In the genomic region with DNA sequence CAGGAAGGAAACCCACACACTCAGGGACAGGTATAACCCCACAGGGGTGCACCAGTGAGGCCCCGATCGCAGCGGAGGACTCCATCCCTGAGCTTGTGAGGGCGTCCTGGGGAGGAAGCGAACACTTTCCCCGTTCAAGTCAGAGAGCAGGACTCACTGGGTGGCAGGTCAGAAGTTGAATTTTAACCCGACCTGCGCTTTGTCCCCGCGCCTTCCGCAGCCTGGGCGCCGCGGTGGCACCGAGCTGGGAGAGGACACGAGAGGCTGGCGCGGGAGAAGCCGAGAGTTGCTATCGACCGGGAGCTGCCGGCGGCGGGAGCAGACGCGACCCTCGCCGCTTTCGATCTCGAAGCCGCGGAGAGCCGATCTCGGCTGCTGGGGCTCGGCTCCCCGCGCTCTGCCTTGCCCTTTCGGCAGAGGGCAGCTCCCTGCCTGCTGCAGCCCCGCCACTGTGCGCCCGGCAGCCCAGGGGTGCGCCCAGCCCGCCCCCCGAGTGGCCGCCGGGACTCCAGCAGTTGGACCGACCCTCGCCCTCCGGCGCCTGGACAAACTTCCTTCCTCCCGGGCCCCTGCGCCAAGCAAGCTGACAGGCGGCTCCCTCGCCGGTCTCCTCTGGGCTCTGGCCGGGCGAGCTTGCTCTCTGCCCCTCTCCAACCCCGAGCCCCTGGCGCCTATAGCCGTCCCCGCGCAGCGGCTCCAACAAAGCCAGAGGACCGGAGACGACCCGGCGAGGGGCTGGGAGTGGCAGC, we compare ENCODE assay signal across 1 cellular context.
TF ChIP-seq lines count a peak whose summit lies in the region.

No MANE protein-coding gene starts in this region.

TF ChIP-seq in HepG2, 621 proteins besides CTCF, POLR2A, EP300 and RAD21 (continued from another document and continues in another):
- TF ChIP-seq, protein P1, sequence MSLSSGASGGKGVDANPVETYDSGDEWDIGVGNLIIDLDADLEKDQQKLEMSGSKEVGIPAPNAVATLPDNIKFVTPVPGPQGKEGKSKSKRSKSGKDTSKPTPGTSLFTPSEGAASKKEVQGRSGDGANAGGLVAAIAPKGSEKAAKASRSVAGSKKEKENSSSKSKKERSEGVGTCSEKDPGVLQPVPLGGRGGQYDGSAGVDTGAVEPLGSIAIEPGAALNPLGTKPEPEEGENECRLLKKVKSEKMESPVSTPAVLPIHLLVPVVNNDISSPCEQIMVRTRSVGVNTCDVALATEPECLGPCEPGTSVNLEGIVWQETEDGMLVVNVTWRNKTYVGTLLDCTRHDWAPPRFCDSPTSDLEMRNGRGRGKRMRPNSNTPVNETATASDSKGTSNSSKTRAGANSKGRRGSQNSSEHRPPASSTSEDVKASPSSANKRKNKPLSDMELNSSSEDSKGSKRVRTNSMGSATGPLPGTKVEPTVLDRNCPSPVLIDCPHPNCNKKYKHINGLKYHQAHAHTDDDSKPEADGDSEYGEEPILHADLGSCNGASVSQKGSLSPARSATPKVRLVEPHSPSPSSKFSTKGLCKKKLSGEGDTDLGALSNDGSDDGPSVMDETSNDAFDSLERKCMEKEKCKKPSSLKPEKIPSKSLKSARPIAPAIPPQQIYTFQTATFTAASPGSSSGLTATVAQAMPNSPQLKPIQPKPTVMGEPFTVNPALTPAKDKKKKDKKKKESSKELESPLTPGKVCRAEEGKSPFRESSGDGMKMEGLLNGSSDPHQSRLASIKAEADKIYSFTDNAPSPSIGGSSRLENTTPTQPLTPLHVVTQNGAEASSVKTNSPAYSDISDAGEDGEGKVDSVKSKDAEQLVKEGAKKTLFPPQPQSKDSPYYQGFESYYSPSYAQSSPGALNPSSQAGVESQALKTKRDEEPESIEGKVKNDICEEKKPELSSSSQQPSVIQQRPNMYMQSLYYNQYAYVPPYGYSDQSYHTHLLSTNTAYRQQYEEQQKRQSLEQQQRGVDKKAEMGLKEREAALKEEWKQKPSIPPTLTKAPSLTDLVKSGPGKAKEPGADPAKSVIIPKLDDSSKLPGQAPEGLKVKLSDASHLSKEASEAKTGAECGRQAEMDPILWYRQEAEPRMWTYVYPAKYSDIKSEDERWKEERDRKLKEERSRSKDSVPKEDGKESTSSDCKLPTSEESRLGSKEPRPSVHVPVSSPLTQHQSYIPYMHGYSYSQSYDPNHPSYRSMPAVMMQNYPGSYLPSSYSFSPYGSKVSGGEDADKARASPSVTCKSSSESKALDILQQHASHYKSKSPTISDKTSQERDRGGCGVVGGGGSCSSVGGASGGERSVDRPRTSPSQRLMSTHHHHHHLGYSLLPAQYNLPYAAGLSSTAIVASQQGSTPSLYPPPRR (CRISPR knock-in tag; IDR thresholded peaks at IDR 0.05; ENCODE audit: borderline replicate concordance) = 0 out of 2 replicates have a peak, but pooled peaks have one; percentile 51
- peak; percentile 32; the same call in 1 of the 2 replicates for TF ChIP-seq IRF2 (CRISPR knock-in tag; IDR thresholded peaks at IDR 0.05)
- peak; percentile 88 for TF ChIP-seq MED1 (CRISPR knock-in tag; IDR thresholded peaks at IDR 0.05)
- TF ChIP-seq, protein P2, sequence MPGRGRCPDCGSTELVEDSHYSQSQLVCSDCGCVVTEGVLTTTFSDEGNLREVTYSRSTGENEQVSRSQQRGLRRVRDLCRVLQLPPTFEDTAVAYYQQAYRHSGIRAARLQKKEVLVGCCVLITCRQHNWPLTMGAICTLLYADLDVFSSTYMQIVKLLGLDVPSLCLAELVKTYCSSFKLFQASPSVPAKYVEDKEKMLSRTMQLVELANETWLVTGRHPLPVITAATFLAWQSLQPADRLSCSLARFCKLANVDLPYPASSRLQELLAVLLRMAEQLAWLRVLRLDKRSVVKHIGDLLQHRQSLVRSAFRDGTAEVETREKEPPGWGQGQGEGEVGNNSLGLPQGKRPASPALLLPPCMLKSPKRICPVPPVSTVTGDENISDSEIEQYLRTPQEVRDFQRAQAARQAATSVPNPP (CRISPR knock-in tag; IDR thresholded peaks at IDR 0.05) = no peak
- TF ChIP-seq REPIN1 (CRISPR knock-in tag; IDR thresholded peaks at IDR 0.05; ENCODE audit: borderline replicate concordance, low read depth) = peak; percentile 81; the same call in 1 of the 2 replicates
- no peak for TF ChIP-seq PCBP1 (IDR thresholded peaks at IDR 0.05; ENCODE audit: borderline replicate concordance, low read depth, low read length)
- TF ChIP-seq, protein P3, sequence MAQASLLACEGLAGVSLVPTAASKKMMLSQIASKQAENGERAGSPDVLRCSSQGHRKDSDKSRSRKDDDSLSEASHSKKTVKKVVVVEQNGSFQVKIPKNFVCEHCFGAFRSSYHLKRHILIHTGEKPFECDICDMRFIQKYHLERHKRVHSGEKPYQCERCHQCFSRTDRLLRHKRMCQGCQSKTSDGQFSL (CRISPR knock-in tag; IDR thresholded peaks at IDR 0.05) = peak; percentile 38; the same call in 1 of the 2 replicates
- TF ChIP-seq, protein P4, sequence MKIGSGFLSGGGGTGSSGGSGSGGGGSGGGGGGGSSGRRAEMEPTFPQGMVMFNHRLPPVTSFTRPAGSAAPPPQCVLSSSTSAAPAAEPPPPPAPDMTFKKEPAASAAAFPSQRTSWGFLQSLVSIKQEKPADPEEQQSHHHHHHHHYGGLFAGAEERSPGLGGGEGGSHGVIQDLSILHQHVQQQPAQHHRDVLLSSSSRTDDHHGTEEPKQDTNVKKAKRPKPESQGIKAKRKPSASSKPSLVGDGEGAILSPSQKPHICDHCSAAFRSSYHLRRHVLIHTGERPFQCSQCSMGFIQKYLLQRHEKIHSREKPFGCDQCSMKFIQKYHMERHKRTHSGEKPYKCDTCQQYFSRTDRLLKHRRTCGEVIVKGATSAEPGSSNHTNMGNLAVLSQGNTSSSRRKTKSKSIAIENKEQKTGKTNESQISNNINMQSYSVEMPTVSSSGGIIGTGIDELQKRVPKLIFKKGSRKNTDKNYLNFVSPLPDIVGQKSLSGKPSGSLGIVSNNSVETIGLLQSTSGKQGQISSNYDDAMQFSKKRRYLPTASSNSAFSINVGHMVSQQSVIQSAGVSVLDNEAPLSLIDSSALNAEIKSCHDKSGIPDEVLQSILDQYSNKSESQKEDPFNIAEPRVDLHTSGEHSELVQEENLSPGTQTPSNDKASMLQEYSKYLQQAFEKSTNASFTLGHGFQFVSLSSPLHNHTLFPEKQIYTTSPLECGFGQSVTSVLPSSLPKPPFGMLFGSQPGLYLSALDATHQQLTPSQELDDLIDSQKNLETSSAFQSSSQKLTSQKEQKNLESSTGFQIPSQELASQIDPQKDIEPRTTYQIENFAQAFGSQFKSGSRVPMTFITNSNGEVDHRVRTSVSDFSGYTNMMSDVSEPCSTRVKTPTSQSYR (CRISPR knock-in tag; IDR thresholded peaks at IDR 0.05; ENCODE audit: borderline replicate concordance) = peak; percentile 30; the same call in 1 of the 2 replicates
- TF ChIP-seq, protein P5, sequence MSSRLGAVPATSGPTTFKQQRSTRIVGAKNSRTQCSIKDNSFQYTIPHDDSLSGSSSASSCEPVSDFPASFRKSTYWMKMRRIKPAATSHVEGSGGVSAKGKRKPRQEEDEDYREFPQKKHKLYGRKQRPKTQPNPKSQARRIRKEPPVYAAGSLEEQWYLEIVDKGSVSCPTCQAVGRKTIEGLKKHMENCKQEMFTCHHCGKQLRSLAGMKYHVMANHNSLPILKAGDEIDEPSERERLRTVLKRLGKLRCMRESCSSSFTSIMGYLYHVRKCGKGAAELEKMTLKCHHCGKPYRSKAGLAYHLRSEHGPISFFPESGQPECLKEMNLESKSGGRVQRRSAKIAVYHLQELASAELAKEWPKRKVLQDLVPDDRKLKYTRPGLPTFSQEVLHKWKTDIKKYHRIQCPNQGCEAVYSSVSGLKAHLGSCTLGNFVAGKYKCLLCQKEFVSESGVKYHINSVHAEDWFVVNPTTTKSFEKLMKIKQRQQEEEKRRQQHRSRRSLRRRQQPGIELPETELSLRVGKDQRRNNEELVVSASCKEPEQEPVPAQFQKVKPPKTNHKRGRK (CRISPR knock-in tag; IDR thresholded peaks at IDR 0.05) = no peak
- no peak for TF ChIP-seq ZSCAN12 (CRISPR knock-in tag; IDR thresholded peaks at IDR 0.05)
- TF ChIP-seq ZSCAN22 (CRISPR knock-in tag; IDR thresholded peaks at IDR 0.05) = no peak
- TF ChIP-seq, protein P6, sequence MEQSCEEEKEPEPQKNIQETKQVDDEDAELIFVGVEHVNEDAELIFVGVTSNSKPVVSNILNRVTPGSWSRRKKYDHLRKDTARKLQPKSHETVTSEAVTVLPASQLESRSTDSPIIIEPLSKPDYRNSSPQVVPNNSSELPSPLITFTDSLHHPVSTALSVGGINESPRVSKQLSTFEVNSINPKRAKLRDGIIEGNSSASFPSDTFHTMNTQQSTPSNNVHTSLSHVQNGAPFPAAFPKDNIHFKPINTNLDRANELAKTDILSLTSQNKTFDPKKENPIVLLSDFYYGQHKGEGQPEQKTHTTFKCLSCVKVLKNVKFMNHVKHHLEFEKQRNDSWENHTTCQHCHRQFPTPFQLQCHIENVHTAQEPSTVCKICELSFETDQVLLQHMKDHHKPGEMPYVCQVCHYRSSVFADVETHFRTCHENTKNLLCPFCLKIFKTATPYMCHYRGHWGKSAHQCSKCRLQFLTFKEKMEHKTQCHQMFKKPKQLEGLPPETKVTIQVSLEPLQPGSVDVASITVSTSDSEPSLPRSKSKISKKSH (CRISPR knock-in tag; IDR thresholded peaks at IDR 0.05; ENCODE audit: borderline replicate concordance) = peak; percentile 27; the same call in 1 of the 2 replicates
- no peak for TF ChIP-seq CHD4 (IDR thresholded peaks at IDR 0.05; ENCODE audit: borderline replicate concordance, low read length)
- TF ChIP-seq, protein P7, sequence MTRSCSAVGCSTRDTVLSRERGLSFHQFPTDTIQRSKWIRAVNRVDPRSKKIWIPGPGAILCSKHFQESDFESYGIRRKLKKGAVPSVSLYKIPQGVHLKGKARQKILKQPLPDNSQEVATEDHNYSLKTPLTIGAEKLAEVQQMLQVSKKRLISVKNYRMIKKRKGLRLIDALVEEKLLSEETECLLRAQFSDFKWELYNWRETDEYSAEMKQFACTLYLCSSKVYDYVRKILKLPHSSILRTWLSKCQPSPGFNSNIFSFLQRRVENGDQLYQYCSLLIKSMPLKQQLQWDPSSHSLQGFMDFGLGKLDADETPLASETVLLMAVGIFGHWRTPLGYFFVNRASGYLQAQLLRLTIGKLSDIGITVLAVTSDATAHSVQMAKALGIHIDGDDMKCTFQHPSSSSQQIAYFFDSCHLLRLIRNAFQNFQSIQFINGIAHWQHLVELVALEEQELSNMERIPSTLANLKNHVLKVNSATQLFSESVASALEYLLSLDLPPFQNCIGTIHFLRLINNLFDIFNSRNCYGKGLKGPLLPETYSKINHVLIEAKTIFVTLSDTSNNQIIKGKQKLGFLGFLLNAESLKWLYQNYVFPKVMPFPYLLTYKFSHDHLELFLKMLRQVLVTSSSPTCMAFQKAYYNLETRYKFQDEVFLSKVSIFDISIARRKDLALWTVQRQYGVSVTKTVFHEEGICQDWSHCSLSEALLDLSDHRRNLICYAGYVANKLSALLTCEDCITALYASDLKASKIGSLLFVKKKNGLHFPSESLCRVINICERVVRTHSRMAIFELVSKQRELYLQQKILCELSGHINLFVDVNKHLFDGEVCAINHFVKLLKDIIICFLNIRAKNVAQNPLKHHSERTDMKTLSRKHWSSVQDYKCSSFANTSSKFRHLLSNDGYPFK (CRISPR knock-in tag; IDR thresholded peaks at IDR 0.05; ENCODE audit: borderline replicate concordance) = no peak; the same call in 1 of the 2 replicates
- TF ChIP-seq, protein P8, sequence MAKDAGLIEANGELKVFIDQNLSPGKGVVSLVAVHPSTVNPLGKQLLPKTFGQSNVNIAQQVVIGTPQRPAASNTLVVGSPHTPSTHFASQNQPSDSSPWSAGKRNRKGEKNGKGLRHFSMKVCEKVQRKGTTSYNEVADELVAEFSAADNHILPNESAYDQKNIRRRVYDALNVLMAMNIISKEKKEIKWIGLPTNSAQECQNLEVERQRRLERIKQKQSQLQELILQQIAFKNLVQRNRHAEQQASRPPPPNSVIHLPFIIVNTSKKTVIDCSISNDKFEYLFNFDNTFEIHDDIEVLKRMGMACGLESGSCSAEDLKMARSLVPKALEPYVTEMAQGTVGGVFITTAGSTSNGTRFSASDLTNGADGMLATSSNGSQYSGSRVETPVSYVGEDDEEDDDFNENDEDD (CRISPR knock-in tag; IDR thresholded peaks at IDR 0.05; ENCODE audit: borderline replicate concordance) = peak; percentile 79
- TF ChIP-seq ZNF546 (CRISPR knock-in tag; conservative IDR thresholded peaks at IDR 0.05) = peak; percentile 33
- peak; percentile 74 for TF ChIP-seq ZNF501 (CRISPR knock-in tag; IDR thresholded peaks at IDR 0.05)
- TF ChIP-seq HHEX (CRISPR knock-in tag; IDR thresholded peaks at IDR 0.05) = no peak
- TF ChIP-seq NFIB (CRISPR knock-in tag; IDR thresholded peaks at IDR 0.05; ENCODE audit: borderline replicate concordance) = no peak
- no peak for TF ChIP-seq MEIS1 (CRISPR knock-in tag; IDR thresholded peaks at IDR 0.05; ENCODE audit: borderline replicate concordance)
- no peak for TF ChIP-seq SP5 (CRISPR knock-in tag; IDR thresholded peaks at IDR 0.05; ENCODE audit: borderline replicate concordance, low read depth)
- TF ChIP-seq TAF15 (IDR thresholded peaks at IDR 0.05; ENCODE audit: low read depth, low read length, poor library complexity, severe bottlenecking) = no peak
- TF ChIP-seq ZNF10 (CRISPR knock-in tag; IDR thresholded peaks at IDR 0.05; ENCODE audit: borderline replicate concordance, low read depth) = no peak
- 0 out of 2 replicates have a peak, but pooled peaks have one; percentile 23 for TF ChIP-seq CAMTA2 (CRISPR knock-in tag; IDR thresholded peaks at IDR 0.05; ENCODE audit: borderline replicate concordance)
- no peak for TF ChIP-seq FOXJ3 (CRISPR knock-in tag; IDR thresholded peaks at IDR 0.05; ENCODE audit: borderline replicate concordance)
- TF ChIP-seq ZNF367 (CRISPR knock-in tag; IDR thresholded peaks at IDR 0.05; ENCODE audit: borderline replicate concordance) = no peak
- TF ChIP-seq, protein P9, sequence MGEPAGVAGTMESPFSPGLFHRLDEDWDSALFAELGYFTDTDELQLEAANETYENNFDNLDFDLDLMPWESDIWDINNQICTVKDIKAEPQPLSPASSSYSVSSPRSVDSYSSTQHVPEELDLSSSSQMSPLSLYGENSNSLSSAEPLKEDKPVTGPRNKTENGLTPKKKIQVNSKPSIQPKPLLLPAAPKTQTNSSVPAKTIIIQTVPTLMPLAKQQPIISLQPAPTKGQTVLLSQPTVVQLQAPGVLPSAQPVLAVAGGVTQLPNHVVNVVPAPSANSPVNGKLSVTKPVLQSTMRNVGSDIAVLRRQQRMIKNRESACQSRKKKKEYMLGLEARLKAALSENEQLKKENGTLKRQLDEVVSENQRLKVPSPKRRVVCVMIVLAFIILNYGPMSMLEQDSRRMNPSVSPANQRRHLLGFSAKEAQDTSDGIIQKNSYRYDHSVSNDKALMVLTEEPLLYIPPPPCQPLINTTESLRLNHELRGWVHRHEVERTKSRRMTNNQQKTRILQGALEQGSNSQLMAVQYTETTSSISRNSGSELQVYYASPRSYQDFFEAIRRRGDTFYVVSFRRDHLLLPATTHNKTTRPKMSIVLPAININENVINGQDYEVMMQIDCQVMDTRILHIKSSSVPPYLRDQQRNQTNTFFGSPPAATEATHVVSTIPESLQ (CRISPR knock-in tag; conservative IDR thresholded peaks at IDR 0.05) = no peak; the same call in 1 of the 2 replicates
- TF ChIP-seq REL (CRISPR knock-in tag; conservative IDR thresholded peaks at IDR 0.05) = no peak
- TF ChIP-seq ZNF674 (CRISPR knock-in tag; IDR thresholded peaks at IDR 0.05; ENCODE audit: low read depth) = no peak
- TF ChIP-seq ZBTB7B (CRISPR knock-in tag; IDR thresholded peaks at IDR 0.05) = peak; percentile 39; the same call in 1 of the 2 replicates
- peak; percentile 97 for TF ChIP-seq FOXC1 (CRISPR knock-in tag; IDR thresholded peaks at IDR 0.05; ENCODE audit: borderline replicate concordance)
- TF ChIP-seq SALL2 (CRISPR knock-in tag; IDR thresholded peaks at IDR 0.05) = peak; percentile 68; the same call in 1 of the 2 replicates
- peak; percentile 83 for TF ChIP-seq POLR2AphosphoS5 (IDR thresholded peaks at IDR 0.05; ENCODE audit: low read depth, low read length)
